1 cellular context compared by ENCODE assay signal in the genomic region with DNA sequence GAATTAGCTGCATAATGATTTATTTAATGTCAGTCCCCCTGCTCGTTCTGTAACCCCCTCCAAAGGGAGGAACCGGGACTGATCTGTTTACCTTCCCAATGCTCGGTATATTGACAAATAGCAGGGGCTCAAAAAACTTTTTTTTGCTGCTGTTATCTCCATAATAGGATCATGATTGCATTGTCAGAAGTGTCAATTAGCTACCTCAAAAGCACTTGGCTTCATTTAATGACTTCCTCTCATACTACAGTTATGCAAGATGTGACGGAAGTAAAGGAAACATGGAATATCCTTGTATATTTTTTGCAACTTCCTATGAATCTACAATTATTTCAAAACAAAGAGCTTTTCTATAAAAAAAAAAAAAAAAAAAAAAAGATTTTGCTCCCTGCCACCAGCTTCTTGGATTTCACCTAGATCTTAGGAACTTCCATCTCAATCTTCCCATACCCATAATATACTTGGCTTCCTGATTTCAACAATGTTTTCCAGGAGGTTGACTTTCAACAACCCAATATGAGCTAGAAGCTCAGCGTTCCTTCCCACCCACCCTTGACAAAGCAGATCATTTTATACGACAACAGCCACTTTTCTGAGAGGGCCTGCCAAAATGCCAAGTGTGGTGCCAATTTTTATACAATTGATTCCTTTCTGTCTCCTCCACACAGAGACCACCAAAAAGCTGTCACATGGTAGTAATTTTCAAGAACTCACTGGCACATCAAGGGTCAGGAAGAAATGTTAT.
TF ChIP-seq lines count a peak whose summit lies in the region.

No MANE protein-coding gene starts in this region.

TF ChIP-seq in GM23338, 12 proteins besides CTCF, POLR2A, EP300 and RAD21 (continued from another document):
- TF ChIP-seq EZH2phosphoT487 (IDR thresholded peaks at IDR 0.05; ENCODE audit: unreplicated experiment) (no peak), EZH2 (IDR thresholded peaks at IDR 0.05; ENCODE audit: low read depth, unreplicated experiment) (no peak), ZNF114 (CRISPR knock-in tag; IDR thresholded peaks at IDR 0.05) (no peak), POLR2AphosphoS5 (IDR thresholded peaks at IDR 0.05; ENCODE audit: low read depth) (no peak), ZNF462 (CRISPR knock-in tag; IDR thresholded peaks at IDR 0.05) (no peak), STAT1 (IDR thresholded peaks at IDR 0.05; ENCODE audit: unreplicated experiment) (no peak), NANOG (IDR thresholded peaks at IDR 0.05; ENCODE audit: borderline replicate concordance) (no peak), CREB1 (CRISPR knock-in tag; IDR thresholded peaks at IDR 0.05; ENCODE audit: low read depth) (no peak), ETS1 (IDR thresholded peaks at IDR 0.05) (no peak), JUNB (IDR thresholded peaks at IDR 0.05; ENCODE audit: unreplicated experiment) (no peak), REST (IDR thresholded peaks at IDR 0.05; ENCODE audit: unreplicated experiment) (no peak)
